ENCODE assay signal across 24 cellular contexts in genomic region chr5:115621365-115621900, GRCh38. TPM values are rescaled to one million over a fixed set of nuclear protein-coding genes. Genes with fewer than 3 reads are reported as not detected.
A peak's percentile ranks its signal among the peaks of the same experiment; 100 is the strongest.
DNase-seq lines count a peak whose midpoint lies in the region; ATAC-seq, FAIRE-seq and TF ChIP-seq lines count a peak whose summit lies in the region.
"Had no signal": no experiment of that assay in that cellular context is flagged by ENCODE, and none has a peak within 500 bp of the region (broad histone marks: within the 10 kb centered on the region; RNA-seq: fewer than 3 reads in every experiment).

No MANE protein-coding gene starts in this region.

- no peaks in the 10 kb centered on the region for H3K36me3 ChIP-seq in breast epithelium
- peaks cover 9 to 36% (median 19%) of the 10 kb centered on the region in 3 experiments for H3K36me3 ChIP-seq in naive thymus-derived CD4-positive, alpha-beta T cell (ENCODE audit: control insufficient read depth in 2 of 3, insufficient read depth in 3 of 3, low read length in 3 of 3)
- peaks cover 0 to 2% of the 10 kb centered on the region in 2 donors for H3K36me3 ChIP-seq in small intestine (ENCODE audit: control insufficient read depth in 2 of 2, insufficient read depth in 2 of 2, low read length in 2 of 2)

- CTCF ChIA-PET in MCF 10A (lab: Yijun Ruan, JAX), result no interaction called here
- CTCF ChIA-PET in naive thymus-derived CD4-positive, alpha-beta T cell (lab: Charles Lee), result no interaction called here

- H3K27ac Mint-ChIP-seq in MCF 10A (ENCODE audit: low read depth, unreplicated experiment), result peak overlapping the region; percentile 27
- H3K27ac Mint-ChIP-seq in activated naive CD8-positive, alpha-beta T cell, result peak overlapping the region; percentile 81
- peak overlapping the region in 6 of 9 donors; percentile 10 to 65 (median 32) for H3K27ac Mint-ChIP-seq in naive thymus-derived CD4-positive, alpha-beta T cell
- peak overlapping the region; percentile 69 for H3K27ac Mint-ChIP-seq in stimulated activated effector memory CD8-positive, alpha-beta T cell treated with anti-CD3 and anti-CD28 coated beads, Interleukin-12 subunit alpha, Interleukin-12 subunit beta, amount 100 ng/mL, for 72 hours
- H3K27ac Mint-ChIP-seq: activated CD4-positive, alpha-beta T cell treated with anti-CD3 and anti-CD28 coated beads, Interleukin-2, amount 10 ng/mL, durations not matched to agents 24 days and 14 days had no signal

- TF ChIP-seq CTCF in MCF 10A (IDR thresholded peaks at IDR 0.05; ENCODE audit: unreplicated experiment) (no peak), breast epithelium (IDR thresholded peaks at IDR 0.05) (no peak)

- peaks cover 35% of the 10 kb centered on the region for H3K36me3 Mint-ChIP-seq in MCF 10A (ENCODE audit: insufficient read depth, unreplicated experiment)
- H3K36me3 Mint-ChIP-seq in activated naive CD8-positive, alpha-beta T cell, result peaks cover 7% of the 10 kb centered on the region
- H3K36me3 Mint-ChIP-seq in naive thymus-derived CD4-positive, alpha-beta T cell, result peaks cover 0 to 25% (median 7%) of the 10 kb centered on the region in 5 donors
- H3K36me3 Mint-ChIP-seq in stimulated activated effector memory CD8-positive, alpha-beta T cell treated with anti-CD3 and anti-CD28 coated beads, Interleukin-12 subunit alpha, Interleukin-12 subunit beta, amount 100 ng/mL, for 72 hours, result peaks cover 62% of the 10 kb centered on the region

- H3K27ac ChIP-seq in breast epithelium (no peak overlapping the region), small intestine (ENCODE audit: low read depth in 1 of 2, low read length in 1 of 2) (no peak overlapping the region)
- no peak overlapping the region for H3K27ac ChIP-seq in naive thymus-derived CD4-positive, alpha-beta T cell (ENCODE audit: low read depth, low read length)
- H3K27ac ChIP-seq: BLaER1, cardiac muscle cell, heart left ventricle, HL-60, SJSA1 had no signal

- no peaks in the 10 kb centered on the region for H3K9me3 ChIP-seq in breast epithelium
- no peaks in the 10 kb centered on the region for H3K9me3 ChIP-seq in naive thymus-derived CD4-positive, alpha-beta T cell (ENCODE audit: control insufficient read depth in 2 of 3, low read length in 3 of 3)
- no peaks in the 10 kb centered on the region for H3K9me3 ChIP-seq in small intestine (ENCODE audit: control insufficient read depth, low read depth)
- H3K9me3 ChIP-seq: BLaER1, heart left ventricle, SJSA1 had no signal

- no peak for FAIRE-seq in small intestine (lab: Jason Lieb, UNC)
- FAIRE-seq: HepG2, RCC 7860 had no signal

- H3K4me3 Mint-ChIP-seq in MCF 10A (ENCODE audit: unreplicated experiment), result no peak overlapping the region
- peak overlapping the region; percentile 27 for H3K4me3 Mint-ChIP-seq in activated naive CD8-positive, alpha-beta T cell
- H3K4me3 Mint-ChIP-seq in naive thymus-derived CD4-positive, alpha-beta T cell, result peak overlapping the region in 2 of 10 donors; percentile 3 to 36
- H3K4me3 Mint-ChIP-seq in stimulated activated effector memory CD8-positive, alpha-beta T cell treated with anti-CD3 and anti-CD28 coated beads, Interleukin-12 subunit alpha, Interleukin-12 subunit beta, amount 100 ng/mL, for 72 hours, result no peak overlapping the region
- H3K4me3 Mint-ChIP-seq: activated CD4-positive, alpha-beta T cell treated with anti-CD3 and anti-CD28 coated beads, Interleukin-2, amount 10 ng/mL, durations not matched to agents 24 days and 14 days had no signal

- H3K27me3 ChIP-seq in breast epithelium, result no peaks in the 10 kb centered on the region
- H3K27me3 ChIP-seq in naive thymus-derived CD4-positive, alpha-beta T cell (ENCODE audit: control insufficient read depth in 2 of 2, insufficient read depth in 2 of 2, low read length in 2 of 2), result no peaks in the 10 kb centered on the region
- H3K27me3 ChIP-seq in small intestine (ENCODE audit: control insufficient read depth in 2 of 2, insufficient read depth in 2 of 2, low read length in 2 of 2), result no peaks in the 10 kb centered on the region
- H3K27me3 ChIP-seq: BLaER1, cardiac muscle cell, heart left ventricle, SJSA1 had no signal

- no peak for DNase-seq in MCF 10A (ENCODE audit: unreplicated experiment)
- no peak for DNase-seq in breast epithelium (ENCODE audit: low spot score in 2 of 2)
- no peak for DNase-seq in naive thymus-derived CD4-positive, alpha-beta T cell
- no peak for DNase-seq in stimulated activated effector memory CD8-positive, alpha-beta T cell treated with anti-CD3 and anti-CD28 coated beads, Interleukin-12 subunit alpha, Interleukin-12 subunit beta, amount 100 ng/mL, for 72 hours (ENCODE audit: low spot score in 2 of 2)
- no peak for DNase-seq in putamen (ENCODE audit: low spot score)
- no peak for DNase-seq in NCI-H446 treated with DMSO at 0.1 percent for 48 hours (lab: John Stamatoyannopoulos, UW)
- no peak for DNase-seq in small intestine
- DNase-seq: ACHN; activated CD4-positive, alpha-beta T cell treated with anti-CD3 and anti-CD28 coated beads, Interleukin-2, amount 10 ng/mL, durations not matched to agents 24 days and 14 days; activated effector memory CD4-positive, alpha-beta T cell treated with anti-CD3 and anti-CD28 coated beads, Interleukin-2, amount 50 U/mL, for 16 hours; cortex of kidney; heart left ventricle; left ventricle myocardium superior; NCI-H1417; NCI-H524; retina; stimulated activated CD4-positive, alpha-beta T cell treated with anti-CD3 and anti-CD28 coated beads, Interleukin-12 subunit alpha, Interleukin-12 subunit beta, amount 100 ng/mL, for 4 hours had no signal

- H3K4me1 ChIP-seq in breast epithelium (peaks cover 0 to 11% of the 10 kb centered on the region in 2 donors), small intestine (ENCODE audit: control insufficient read depth in 2 of 2, insufficient read depth in 1 of 2, low read depth in 1 of 2, low read length in 1 of 2) (peaks cover 2 to 17% of the 10 kb centered on the region in 2 donors)
- peaks cover 20 to 29% of the 10 kb centered on the region in 2 donors for H3K4me1 ChIP-seq in naive thymus-derived CD4-positive, alpha-beta T cell (ENCODE audit: control insufficient read depth in 2 of 2, insufficient read depth in 2 of 2, low read length in 2 of 2)

- WGBS in small intestine, 3 donors, result 80 to 85% (median 83%) methylated on average over 4 of the region's 4 CpGs

- H3K4me3 ChIP-seq in breast epithelium, result no peak overlapping the region
- no peak overlapping the region for H3K4me3 ChIP-seq in naive thymus-derived CD4-positive, alpha-beta T cell (ENCODE audit: low read length)
- H3K4me3 ChIP-seq in small intestine (ENCODE audit: low read depth in 1 of 2, low read length in 2 of 2), result no peak overlapping the region
- H3K4me3 ChIP-seq: BLaER1, cardiac muscle cell, heart left ventricle, SJSA1 had no signal

- intact Hi-C loops in MCF 10A (cut with micrococcal nuclease), result no loop called here
- intact Hi-C loops in breast epithelium (cut with DNase I; ENCODE audit: low total_unique reads), result no loop called here
- intact Hi-C loops in naive thymus-derived CD4-positive, alpha-beta T cell (cut with micrococcal nuclease), result no loop called here

- no peaks in the 10 kb centered on the region for H3K9me3 Mint-ChIP-seq in MCF 10A (ENCODE audit: unreplicated experiment)
- no peaks in the 10 kb centered on the region for H3K9me3 Mint-ChIP-seq in activated naive CD8-positive, alpha-beta T cell (ENCODE audit: low read depth)
- H3K9me3 Mint-ChIP-seq in naive thymus-derived CD4-positive, alpha-beta T cell, result no peaks in the 10 kb centered on the region
- no peaks in the 10 kb centered on the region for H3K9me3 Mint-ChIP-seq in stimulated activated effector memory CD8-positive, alpha-beta T cell treated with anti-CD3 and anti-CD28 coated beads, Interleukin-12 subunit alpha, Interleukin-12 subunit beta, amount 100 ng/mL, for 72 hours
- H3K9me3 Mint-ChIP-seq: activated CD4-positive, alpha-beta T cell treated with anti-CD3 and anti-CD28 coated beads, Interleukin-2, amount 10 ng/mL, durations not matched to agents 24 days and 14 days had no signal

- BruUV-seq in MCF 10A (replicated peaks; lab: Mats Ljungman, UMichigan), result no TSS peak

- peaks cover 5% of the 10 kb centered on the region for H3K4me1 Mint-ChIP-seq in MCF 10A (ENCODE audit: insufficient read depth, unreplicated experiment)
- H3K4me1 Mint-ChIP-seq in activated naive CD8-positive, alpha-beta T cell (ENCODE audit: low read depth), result peaks cover 33% of the 10 kb centered on the region
- H3K4me1 Mint-ChIP-seq in naive thymus-derived CD4-positive, alpha-beta T cell, result peaks cover 11 to 39% (median 23%) of the 10 kb centered on the region in 7 donors
- H3K4me1 Mint-ChIP-seq in stimulated activated effector memory CD8-positive, alpha-beta T cell treated with anti-CD3 and anti-CD28 coated beads, Interleukin-12 subunit alpha, Interleukin-12 subunit beta, amount 100 ng/mL, for 72 hours, result peaks cover 20% of the 10 kb centered on the region

- POLR2A ChIA-PET in MCF 10A (lab: Yijun Ruan, JAX), result no interaction called here
- POLR2A ChIA-PET in naive thymus-derived CD4-positive, alpha-beta T cell (lab: Charles Lee), result no interaction called here

- TF ChIP-seq POLR2A in breast epithelium (IDR thresholded peaks at IDR 0.05), result no peak

- H3K27me3 Mint-ChIP-seq in MCF 10A (ENCODE audit: insufficient read depth, unreplicated experiment), result no peaks in the 10 kb centered on the region
- H3K27me3 Mint-ChIP-seq in activated naive CD8-positive, alpha-beta T cell, result no peaks in the 10 kb centered on the region
- no peaks in the 10 kb centered on the region for H3K27me3 Mint-ChIP-seq in naive thymus-derived CD4-positive, alpha-beta T cell
- H3K27me3 Mint-ChIP-seq: activated CD4-positive, alpha-beta T cell treated with anti-CD3 and anti-CD28 coated beads, Interleukin-2, amount 10 ng/mL, durations not matched to agents 24 days and 14 days had no signal

- ATAC-seq in naive thymus-derived CD4-positive, alpha-beta T cell, result no peak
- no peak for ATAC-seq in stimulated activated effector memory CD8-positive, alpha-beta T cell treated with anti-CD3 and anti-CD28 coated beads, Interleukin-12 subunit alpha, Interleukin-12 subunit beta, amount 100 ng/mL, for 72 hours
- ATAC-seq: heart left ventricle, HepG2, left ventricle myocardium superior had no signal

RNA-seq across cellular contexts. Expression of gene TMED7, which starts 4.4 kb away (rescaled TPM):
- total RNA-seq in MCF 10A (2022) (96.1 and 115 TPM in 2 replicates), breast epithelium (10 to 100 TPM; 74.4 to 94.7 (median 80.5) TPM)
- total RNA-seq in naive thymus-derived CD4-positive, alpha-beta T cell, result 10 to 100 TPM; 41.7 to 58.0 (median 47.5) TPM
- 10 to 100 TPM; 31.5 to 42.9 TPM for polyA plus RNA-seq in naive thymus-derived CD4-positive, alpha-beta T cell
- polyA plus RNA-seq in small intestine, result 10 to 100 TPM; 12.7 to 38.4 (median 13.0) TPM

RNA-seq across cellular contexts. Expression of gene TICAM2, which starts 19.2 kb away (rescaled TPM):
- total RNA-seq in MCF 10A (2022) (3.7 and 8.3 TPM in 2 replicates), breast epithelium (1 to 10 TPM in 2 of 3 donors, under 1 TPM in 1; 0.98 to 1.6 (median 1.5) TPM)
- total RNA-seq in naive thymus-derived CD4-positive, alpha-beta T cell, result 1 to 10 TPM in 4 of 5 experiments, under 1 TPM in 1; 0.93 to 3.7 (median 1.9) TPM
- under 1 TPM; 0.14 to 0.60 TPM for polyA plus RNA-seq in naive thymus-derived CD4-positive, alpha-beta T cell
- 1 to 10 TPM in 2 of 3 donors, under 1 TPM in 1; 0.27 to 1.6 (median 1.4) TPM for polyA plus RNA-seq in small intestine
- polyA plus RNA-seq: HepG2 had no signal

Comparison
In these comparisons a context has a peak if more than half of its experiments do, and no peak if none do; other contexts are left out.
1. H3K27ac Mint-ChIP-seq: peak in every context shown above with its lines; median percentile 81 in activated naive CD8-positive, alpha-beta T cell; 69 in stimulated activated effector memory CD8-positive, alpha-beta T cell treated with anti-CD3 and anti-CD28 coated beads, Interleukin-12 subunit alpha, Interleukin-12 subunit beta, amount 100 ng/mL, for 72 hours; 32 in naive thymus-derived CD4-positive, alpha-beta T cell; 27 in MCF 10A.